In the genomic region with DNA sequence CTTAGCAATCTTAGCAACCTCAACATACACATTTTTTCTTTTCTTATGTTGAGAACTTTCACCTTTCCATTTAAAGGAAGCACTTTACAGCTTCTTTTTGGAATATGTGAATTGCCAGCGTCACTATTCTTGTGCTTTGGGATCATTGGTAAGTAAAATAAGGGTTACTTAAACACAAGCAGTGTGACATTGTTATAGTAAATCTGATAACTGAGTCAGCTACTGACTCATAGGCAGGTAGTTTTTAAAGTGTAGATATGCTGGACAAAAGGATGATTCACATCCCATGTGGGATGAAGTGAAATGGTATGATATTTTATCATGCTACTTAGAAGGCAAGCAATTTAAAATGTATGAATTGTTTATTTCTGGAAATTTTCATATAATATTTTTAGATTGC, we compare ENCODE assay signal across 17 cellular contexts.
"Had no signal": no experiment of that assay in that cellular context is flagged by ENCODE, and none has a peak within 500 bp of the region (broad histone marks: within the 10 kb centered on the region; RNA-seq: fewer than 3 reads in every experiment).

No MANE protein-coding gene starts in this region.

- H3K27ac ChIP-seq: body of pancreas, coronary artery, esophagus squamous epithelium, lower lobe of right lung, thoracic aorta, upper lobe of left lung had no signal

- DNase-seq: activated CD4-positive, alpha-beta memory T cell treated with anti-CD3 and anti-CD28 coated beads, Interleukin-2, amount 10 ng/mL, durations not matched to agents 7 days and 5 days; activated CD4-positive, alpha-beta T cell treated with anti-CD3 and anti-CD28 coated beads for 36 hours; activated CD8-positive, alpha-beta memory T cell treated with anti-CD3 and anti-CD28 coated beads, Interleukin-2, amount 10 ng/mL, durations not matched to agents 7 days and 5 days; activated naive CD4-positive, alpha-beta T cell treated with Interleukin-2 at 50 U/mL for 16 hours; activated naive CD8-positive, alpha-beta T cell treated with anti-CD3 and anti-CD28 coated beads, Interleukin-2, amount 10 ng/mL, durations not matched to agents 7 days and 5 days; activated T-cell treated with anti-CD3 and anti-CD28 coated beads, Interleukin-2, amount 50 U/mL, for 1 hour; body of pancreas; esophagus squamous epithelium; lower lobe of right lung; midbrain; nephron progenitor cell; occipital lobe; retina; stimulated activated naive B cell treated with anti-CD40 and anti-IgM and Interleukin-4, amounts not matched to agents 10 μg/mL and 1 μg/mL and 100 μg/mL, for 72 hours; upper lobe of left lung had no signal

- ATAC-seq: activated CD4-positive, alpha-beta T cell treated with anti-CD3 and anti-CD28 coated beads for 36 hours; activated CD8-positive, alpha-beta memory T cell treated with anti-CD3 and anti-CD28 coated beads, Interleukin-2, amount 10 ng/mL, durations not matched to agents 7 days and 5 days; body of pancreas; lower lobe of right lung; stimulated activated naive B cell treated with anti-CD40 and anti-IgM and Interleukin-4, amounts not matched to agents 10 μg/mL and 1 μg/mL and 100 μg/mL, for 72 hours had no signal

- H3K4me1 ChIP-seq: body of pancreas, esophagus squamous epithelium, lower lobe of right lung, upper lobe of left lung had no signal

- H3K9me3 ChIP-seq: body of pancreas, lower lobe of right lung, thoracic aorta, upper lobe of left lung had no signal

- H3K36me3 ChIP-seq: esophagus squamous epithelium, lower lobe of right lung, thoracic aorta, upper lobe of left lung had no signal

- H3K4me3 ChIP-seq: body of pancreas, coronary artery, esophagus squamous epithelium, lower lobe of right lung, thoracic aorta, upper lobe of left lung had no signal

- H3K27me3 ChIP-seq: body of pancreas, esophagus squamous epithelium, upper lobe of left lung had no signal
